ENCODE assay signal across 19 cellular contexts in genomic region chr16:84941916-84942315, GRCh38.
DNase-seq lines count a peak whose midpoint lies in the region; ATAC-seq, FAIRE-seq and TF ChIP-seq lines count a peak whose summit lies in the region.
"Had no signal": no experiment of that assay in that cellular context is flagged by ENCODE, and none has a peak within 500 bp of the region (broad histone marks: within the 10 kb centered on the region; RNA-seq: fewer than 3 reads in every experiment).

No MANE protein-coding gene starts in this region.

- H3K4me1 ChIP-seq in keratinocyte (ENCODE audit: control insufficient read depth, extremely low read depth, insufficient read depth, low read length), result no peaks in the 10 kb centered on the region
- no peaks in the 10 kb centered on the region for H3K4me1 ChIP-seq in ascending aorta
- peaks cover 0 to 3% (median 0%) of the 10 kb centered on the region in 9 donors for H3K4me1 ChIP-seq in heart right ventricle
- H3K4me1 ChIP-seq: upper lobe of left lung had no signal

- H2AFZ ChIP-seq in keratinocyte (ENCODE audit: control insufficient read depth, low read length), result no peak overlapping the region

- no peak for ATAC-seq in heart right ventricle

- H3K27ac ChIP-seq in keratinocyte (ENCODE audit: control insufficient read depth, insufficient read depth, low read length), result no peak overlapping the region
- H3K27ac ChIP-seq in ascending aorta, result no peak overlapping the region
- no peak overlapping the region for H3K27ac ChIP-seq in heart right ventricle
- H3K27ac ChIP-seq: upper lobe of left lung had no signal

- H3K9me3 ChIP-seq in keratinocyte (ENCODE audit: control insufficient read depth, low read depth, low read length), result no peaks in the 10 kb centered on the region
- no peaks in the 10 kb centered on the region for H3K9me3 ChIP-seq in ascending aorta
- H3K9me3 ChIP-seq in heart right ventricle, result no peaks in the 10 kb centered on the region
- H3K9me3 ChIP-seq: upper lobe of left lung had no signal

- H3K9ac ChIP-seq in keratinocyte (ENCODE audit: control insufficient read depth, extremely low read depth, insufficient read depth, low read length), result no peak overlapping the region

- WGBS in heart right ventricle, 2 donors, result 92 to 95% methylated on average over 10 of the region's 10 CpGs

- H3K4me3 ChIP-seq in H7 (ENCODE audit: insufficient read depth, low read depth, low read length) (no peak overlapping the region), keratinocyte (ENCODE audit: control insufficient read depth in 2 of 3, extremely low read depth in 1 of 3, insufficient read depth in 2 of 3, low read depth in 1 of 3, low read length in 3 of 3) (no peak overlapping the region), ascending aorta (no peak overlapping the region), heart right ventricle (no peak overlapping the region)
- H3K4me3 ChIP-seq: upper lobe of left lung had no signal

- intact Hi-C loops in ascending aorta (cut with DNase I), result no loop called here
- intact Hi-C loops in heart right ventricle (cut with DNase I), result no loop called here

- TF ChIP-seq CTCF in keratinocyte (optimal IDR thresholded peaks at IDR 0.05 in 1 of 3, IDR thresholded peaks at IDR 0.05 in 1 of 3, conservative IDR thresholded peaks at IDR 0.05 in 1 of 3; ENCODE audit: extremely low read depth in 1 of 3, insufficient read depth in 2 of 3, low read length in 3 of 3), result no peak
- TF ChIP-seq CTCF in ascending aorta (IDR thresholded peaks at IDR 0.05), result no peak
- TF ChIP-seq CTCF in heart right ventricle (IDR thresholded peaks at IDR 0.05), result no peak

- H3K79me2 ChIP-seq in keratinocyte (ENCODE audit: control insufficient read depth, insufficient read depth, low read length), result no peaks in the 10 kb centered on the region

- H3K27me3 ChIP-seq in H7 (ENCODE audit: control insufficient read depth, insufficient read depth, low read length) (no peaks in the 10 kb centered on the region), keratinocyte (ENCODE audit: control insufficient read depth, extremely low read depth, insufficient read depth, low read length) (no peaks in the 10 kb centered on the region), ascending aorta (no peaks in the 10 kb centered on the region), heart right ventricle (peaks cover 0 to 7% (median 0%) of the 10 kb centered on the region in 7 donors)
- H3K27me3 ChIP-seq: upper lobe of left lung had no signal

- no peaks in the 10 kb centered on the region for H4K20me1 ChIP-seq in keratinocyte (ENCODE audit: control insufficient read depth, extremely low read depth, insufficient read depth, low read length)

- H3K36me3 ChIP-seq in H7 (replicated peaks; ENCODE audit: control insufficient read depth, insufficient read depth, low read length) (no peaks in the 10 kb centered on the region), keratinocyte (ENCODE audit: control insufficient read depth in 2 of 2, extremely low read depth in 1 of 2, insufficient read depth in 2 of 2, low read length in 2 of 2) (no peaks in the 10 kb centered on the region), ascending aorta (no peaks in the 10 kb centered on the region), heart right ventricle (no peaks in the 10 kb centered on the region)
- H3K36me3 ChIP-seq: upper lobe of left lung had no signal

- peak; percentile 84 for DNase-seq in AG08395 (ENCODE audit: low spot score)
- peak; percentile 42 for DNase-seq in H7
- peak; percentile 90 for DNase-seq in amniotic epithelial cell (ENCODE audit: low read depth)
- peak; percentile 69 for DNase-seq in keratinocyte (ENCODE audit: low read depth, low spot score)
- DNase-seq in HUDEP-2 (lab: John Stamatoyannopoulos, UW; ENCODE audit: unreplicated experiment in 76 of 76), result no peak
- DNase-seq in NCI-H2196 treated with DMSO at 0.1 percent for 48 hours (lab: John Stamatoyannopoulos, UW; ENCODE audit: unreplicated experiment), result no peak
- no peak for DNase-seq in ascending aorta (ENCODE audit: low spot score in 2 of 2)
- no peak for DNase-seq in heart right ventricle
- DNase-seq: ACHN; activated CD4-positive, alpha-beta T cell treated with anti-CD3 and anti-CD28 coated beads, Interleukin-2, amount 50 U/mL, for 1 hour; activated naive CD8-positive, alpha-beta T cell treated with anti-CD3 and anti-CD28 coated beads for 36 hours; CD8-positive, alpha-beta memory T cell; foreskin melanocyte; left ventricle myocardium superior; NCI-H187 treated with DMSO at 0.1 percent for 48 hours; NCI-H526 treated with DMSO at 0.1 percent for 48 hours; stimulated activated naive CD4-positive, alpha-beta T cell; upper lobe of left lung had no signal

- H3K4me2 ChIP-seq in keratinocyte (ENCODE audit: control insufficient read depth, extremely low read depth, insufficient read depth, low read depth, low read length), result no peak overlapping the region

- FAIRE-seq in keratinocyte (lab: Jason Lieb, UNC), result peak; percentile 26
- FAIRE-seq: TTC549 had no signal

- dilution Hi-C loops in keratinocyte (cut with MboI; ENCODE audit: extremely low pct_ligation_motif_present, low sequenced_read_pairs), result loop anchor here (10.0 kb wide), 1 partner anchor 77 kb away; no protein-coding TSS in a partner anchor

- no peaks in the 10 kb centered on the region for H3K9me1 ChIP-seq in keratinocyte (ENCODE audit: control insufficient read depth, extremely low read depth, insufficient read depth, low read length)

Comparison
In these comparisons a context has a peak if more than half of its experiments do, and no peak if none do; other contexts are left out.
1. DNase-seq: peak in AG08395 (single experiment), H7 (single experiment), amniotic epithelial cell (single experiment) and keratinocyte (single experiment); none in HUDEP-2 (0 of 76), NCI-H2196 treated with DMSO at 0.1 percent for 48 hours (single experiment), ascending aorta (0 of 2) and heart right ventricle (0 of 2).